1 cellular context compared by ENCODE assay signal in the genomic region with DNA sequence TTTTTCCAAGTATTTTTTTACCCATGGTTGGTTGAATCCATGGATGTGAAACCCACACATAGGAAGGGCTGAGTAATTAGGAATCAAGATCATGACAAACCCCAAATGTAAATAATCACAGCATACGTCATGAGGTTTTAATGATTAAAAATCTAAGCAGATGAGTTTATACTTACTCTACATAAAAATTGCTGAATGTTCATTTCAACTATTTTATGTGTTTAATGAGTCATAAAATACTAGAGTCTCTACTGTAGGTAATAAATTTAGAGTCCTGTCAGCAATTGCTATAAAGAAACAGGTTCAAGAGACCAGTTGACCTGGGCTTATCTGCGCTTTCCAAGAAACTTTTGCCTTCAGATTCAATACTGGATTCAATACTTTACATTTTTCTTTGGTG.
A peak's percentile ranks its signal among the peaks of the same experiment; 100 is the strongest.
TF ChIP-seq lines count a peak whose summit lies in the region.

No MANE protein-coding gene starts in this region.

TF ChIP-seq in HepG2, 621 proteins besides CTCF, POLR2A, EP300 and RAD21:
- TF ChIP-seq, protein P1, sequence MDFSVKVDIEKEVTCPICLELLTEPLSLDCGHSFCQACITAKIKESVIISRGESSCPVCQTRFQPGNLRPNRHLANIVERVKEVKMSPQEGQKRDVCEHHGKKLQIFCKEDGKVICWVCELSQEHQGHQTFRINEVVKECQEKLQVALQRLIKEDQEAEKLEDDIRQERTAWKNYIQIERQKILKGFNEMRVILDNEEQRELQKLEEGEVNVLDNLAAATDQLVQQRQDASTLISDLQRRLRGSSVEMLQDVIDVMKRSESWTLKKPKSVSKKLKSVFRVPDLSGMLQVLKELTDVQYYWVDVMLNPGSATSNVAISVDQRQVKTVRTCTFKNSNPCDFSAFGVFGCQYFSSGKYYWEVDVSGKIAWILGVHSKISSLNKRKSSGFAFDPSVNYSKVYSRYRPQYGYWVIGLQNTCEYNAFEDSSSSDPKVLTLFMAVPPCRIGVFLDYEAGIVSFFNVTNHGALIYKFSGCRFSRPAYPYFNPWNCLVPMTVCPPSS (IDR thresholded peaks at IDR 0.05), result no peak
- TF ChIP-seq, protein P2, sequence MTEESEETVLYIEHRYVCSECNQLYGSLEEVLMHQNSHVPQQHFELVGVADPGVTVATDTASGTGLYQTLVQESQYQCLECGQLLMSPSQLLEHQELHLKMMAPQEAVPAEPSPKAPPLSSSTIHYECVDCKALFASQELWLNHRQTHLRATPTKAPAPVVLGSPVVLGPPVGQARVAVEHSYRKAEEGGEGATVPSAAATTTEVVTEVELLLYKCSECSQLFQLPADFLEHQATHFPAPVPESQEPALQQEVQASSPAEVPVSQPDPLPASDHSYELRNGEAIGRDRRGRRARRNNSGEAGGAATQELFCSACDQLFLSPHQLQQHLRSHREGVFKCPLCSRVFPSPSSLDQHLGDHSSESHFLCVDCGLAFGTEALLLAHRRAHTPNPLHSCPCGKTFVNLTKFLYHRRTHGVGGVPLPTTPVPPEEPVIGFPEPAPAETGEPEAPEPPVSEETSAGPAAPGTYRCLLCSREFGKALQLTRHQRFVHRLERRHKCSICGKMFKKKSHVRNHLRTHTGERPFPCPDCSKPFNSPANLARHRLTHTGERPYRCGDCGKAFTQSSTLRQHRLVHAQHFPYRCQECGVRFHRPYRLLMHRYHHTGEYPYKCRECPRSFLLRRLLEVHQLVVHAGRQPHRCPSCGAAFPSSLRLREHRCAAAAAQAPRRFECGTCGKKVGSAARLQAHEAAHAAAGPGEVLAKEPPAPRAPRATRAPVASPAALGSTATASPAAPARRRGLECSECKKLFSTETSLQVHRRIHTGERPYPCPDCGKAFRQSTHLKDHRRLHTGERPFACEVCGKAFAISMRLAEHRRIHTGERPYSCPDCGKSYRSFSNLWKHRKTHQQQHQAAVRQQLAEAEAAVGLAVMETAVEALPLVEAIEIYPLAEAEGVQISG (CRISPR knock-in tag; IDR thresholded peaks at IDR 0.05), result no peak
- TF ChIP-seq HCFC1 (IDR thresholded peaks at IDR 0.05; ENCODE audit: low read depth, low read length), result no peak
- TF ChIP-seq MAFF (IDR thresholded peaks at IDR 0.05; ENCODE audit: low read depth, low read length), result peak; percentile 47; the same call in 1 of the 2 replicates
- TF ChIP-seq ZSCAN30 (CRISPR knock-in tag; IDR thresholded peaks at IDR 0.05), result no peak
- TF ChIP-seq MAFK (conservative IDR thresholded peaks at IDR 0.05 in 1 of 2, IDR thresholded peaks at IDR 0.05 in 1 of 2; ENCODE audit: low read length in 2 of 2), result peak; percentile 3 to 52; a peak in 1 of 4 replicates
- no peak for TF ChIP-seq ZNF24 (IDR thresholded peaks at IDR 0.05)
- TF ChIP-seq FOXM1 (CRISPR knock-in tag; IDR thresholded peaks at IDR 0.05), result no peak
